ENCODE assay signal across 8 cellular contexts in the genomic region with DNA sequence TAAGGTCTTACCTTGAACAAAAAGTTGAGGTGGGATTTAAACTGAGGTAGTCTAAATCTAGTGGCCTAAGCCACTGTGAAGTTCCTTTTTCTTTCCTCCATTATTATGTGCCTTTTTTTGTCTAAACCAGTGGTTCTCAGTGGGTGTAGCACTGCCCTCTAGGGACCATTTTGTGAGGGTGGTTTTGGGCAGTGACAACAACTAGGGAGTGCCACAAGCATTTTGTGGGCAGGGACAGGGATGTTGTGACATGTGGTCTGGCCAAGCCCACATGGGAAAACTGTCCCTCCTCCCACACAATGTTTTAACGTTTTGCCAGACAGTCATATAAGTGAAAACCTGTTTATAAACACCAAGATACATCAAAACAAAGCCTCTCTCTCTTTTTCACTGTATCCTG.
DNase-seq lines count a peak whose midpoint lies in the region; ATAC-seq and TF ChIP-seq lines count a peak whose summit lies in the region.

No MANE protein-coding gene starts in this region.

- H3K27me3 ChIP-seq in breast epithelium (no peaks in the 10 kb centered on the region), parathyroid adenoma (ENCODE audit: control insufficient read depth, insufficient read depth, low read length) (no peaks in the 10 kb centered on the region)

- H3K79me2 ChIP-seq in parathyroid adenoma = no peaks in the 10 kb centered on the region

- no peaks in the 10 kb centered on the region for H3K27me3 Mint-ChIP-seq in MCF 10A (ENCODE audit: insufficient read depth, unreplicated experiment)

- no peak overlapping the region for H3K4me3 Mint-ChIP-seq in MCF 10A (ENCODE audit: unreplicated experiment)

- H3K9me3 ChIP-seq in breast epithelium = no peaks in the 10 kb centered on the region
- H3K9me3 ChIP-seq in parathyroid adenoma (ENCODE audit: control insufficient read depth, low read length) = no peaks in the 10 kb centered on the region

- intact Hi-C loops in MCF 10A (cut with micrococcal nuclease) (loop anchor here (1.0 to 5.0 kb wide), 3 partner anchors 275 to 900 kb away; a partner anchor contains a TSS), breast epithelium (cut with DNase I; ENCODE audit: low total_unique reads) (no loop called here)

- H2AFZ ChIP-seq in parathyroid adenoma = no peak overlapping the region

- H3K27ac Mint-ChIP-seq in MCF 10A (ENCODE audit: low read depth, unreplicated experiment) = no peak overlapping the region

- no peaks in the 10 kb centered on the region for H3K9me3 Mint-ChIP-seq in MCF 10A (ENCODE audit: unreplicated experiment)

- CTCF ChIA-PET in MCF 10A (lab: Yijun Ruan, JAX) = interaction anchor here (0.6 to 3.3 kb wide), 12 partner anchors 25 to 1435 kb away, joined by 3 to 14 read pairs (median 3); a partner anchor contains a TSS

- ATAC-seq in HG02678 (IDR thresholded peaks at IDR 0.05; ENCODE audit: unreplicated experiment) = peak; percentile 88

- POLR2A ChIA-PET in MCF 10A (lab: Yijun Ruan, JAX) = no interaction called here

- H3K9ac ChIP-seq in parathyroid adenoma = no peak overlapping the region

- H3K36me3 ChIP-seq in breast epithelium = no peaks in the 10 kb centered on the region
- H3K36me3 ChIP-seq in parathyroid adenoma (ENCODE audit: control insufficient read depth, insufficient read depth, low read length) = no peaks in the 10 kb centered on the region

- H3K4me1 ChIP-seq in breast epithelium (no peaks in the 10 kb centered on the region), parathyroid adenoma (no peaks in the 10 kb centered on the region)

- no TSS peak for BruUV-seq in MCF 10A (replicated peaks; lab: Mats Ljungman, UMichigan)

- H3K27ac ChIP-seq in breast epithelium = no peak overlapping the region
- no peak overlapping the region for H3K27ac ChIP-seq in parathyroid adenoma

- no peaks in the 10 kb centered on the region for H3K36me3 Mint-ChIP-seq in MCF 10A (ENCODE audit: insufficient read depth, unreplicated experiment)

- TF ChIP-seq POLR2A in breast epithelium (IDR thresholded peaks at IDR 0.05) = no peak

- H3K4me3 ChIP-seq in breast epithelium (no peak overlapping the region), parathyroid adenoma (ENCODE audit: low read depth, low read length) (no peak overlapping the region)

- TF ChIP-seq CTCF in MCF 10A (IDR thresholded peaks at IDR 0.05; ENCODE audit: unreplicated experiment) = peak; percentile 63
- TF ChIP-seq CTCF in breast epithelium (IDR thresholded peaks at IDR 0.05) = peak in 1 of 3 donors; percentile 26
- peak; percentile 22 for TF ChIP-seq CTCF in parathyroid adenoma (IDR thresholded peaks at IDR 0.05)

- DNase-seq in MCF 10A (ENCODE audit: unreplicated experiment) (peak; percentile 65), breast epithelium (ENCODE audit: low spot score in 2 of 2) (no peak), NCI-H2171 (lab: John Stamatoyannopoulos, UW) (peak; percentile 90), ecto neural progenitor cell (ENCODE audit: low spot score) (peak; percentile 55), NCI-H345 (lab: John Stamatoyannopoulos, UW) (no peak), putamen (ENCODE audit: low spot score) (no peak)

- H3K4me2 ChIP-seq in parathyroid adenoma (ENCODE audit: low read length) = no peak overlapping the region

- no peaks in the 10 kb centered on the region for H3K4me1 Mint-ChIP-seq in MCF 10A (ENCODE audit: insufficient read depth, unreplicated experiment)

Comparison
In these comparisons a context has a peak if more than half of its experiments do, and no peak if none do; other contexts are left out.
1. DNase-seq: peak in MCF 10A (single experiment), NCI-H2171 (single experiment) and ecto neural progenitor cell (single experiment); none in breast epithelium (0 of 2), NCI-H345 (single experiment) and putamen (single experiment).